Comparison of ENCODE assay signal across 9 cellular contexts in the genomic region with DNA sequence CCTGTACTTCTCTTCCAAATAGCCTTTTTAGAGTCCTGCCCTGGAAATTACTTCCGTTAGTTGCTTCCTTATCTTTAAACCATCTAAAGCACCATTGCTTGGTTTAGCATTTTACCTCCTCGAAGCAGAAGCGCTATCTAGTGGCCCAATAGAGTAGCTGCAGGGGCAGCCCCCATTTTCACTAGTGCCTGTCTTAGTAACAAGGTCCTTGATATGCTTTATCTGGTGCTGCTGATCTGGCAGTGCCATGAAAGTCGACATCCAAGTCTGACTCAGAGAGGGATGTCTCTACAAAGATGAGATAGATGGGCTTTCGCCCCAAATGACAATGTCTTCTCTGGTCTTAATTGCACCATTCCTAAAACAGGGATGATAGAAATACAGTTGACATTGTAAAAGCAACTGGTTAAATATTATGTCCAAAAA. TPM values are rescaled to one million over a fixed set of nuclear protein-coding genes. Genes with fewer than 3 reads are reported as not detected.
A peak's percentile ranks its signal among the peaks of the same experiment; 100 is the strongest.
DNase-seq lines count a peak whose midpoint lies in the region; ATAC-seq and TF ChIP-seq lines count a peak whose summit lies in the region.
"Had no signal": no experiment of that assay in that cellular context is flagged by ENCODE, and none has a peak within 500 bp of the region (broad histone marks: within the 10 kb centered on the region; RNA-seq: fewer than 3 reads in every experiment).

No MANE protein-coding gene starts in this region.

- H3K27me3 ChIP-seq in colonic mucosa: no peaks in the 10 kb centered on the region
- H3K27me3 ChIP-seq in lung (ENCODE audit: control insufficient read depth, insufficient read depth): no peaks in the 10 kb centered on the region

- H3K9ac ChIP-seq in colonic mucosa (ENCODE audit: low read depth in 2 of 2, low read length in 2 of 2): no peak overlapping the region

- no peaks in the 10 kb centered on the region for H3K9me3 ChIP-seq in colonic mucosa
- H3K9me3 ChIP-seq in lung (ENCODE audit: control insufficient read depth in 2 of 2, insufficient read depth in 1 of 2, low read length in 1 of 2): no peaks in the 10 kb centered on the region

- peak; percentile 92 for TF ChIP-seq CTCF in GM13977 (IDR thresholded peaks at IDR 0.05; ENCODE audit: extremely low read depth, insufficient read depth, missing control alignments)
- TF ChIP-seq CTCF in colonic mucosa (IDR thresholded peaks at IDR 0.05): peak; percentile 87
- TF ChIP-seq CTCF in lung (IDR thresholded peaks at IDR 0.05; ENCODE audit: control extremely low read depth, extremely low read depth): peak; percentile 78

- H3K36me3 ChIP-seq in colonic mucosa (no peaks in the 10 kb centered on the region), lung (ENCODE audit: control insufficient read depth in 2 of 2, insufficient read depth in 2 of 2, low read length in 2 of 2) (no peaks in the 10 kb centered on the region)

- DNase-seq in GM13977 (ENCODE audit: low spot score) (peak; percentile 76), NCI-H526 treated with DMSO at 0.1 percent for 48 hours (lab: John Stamatoyannopoulos, UW) (peak; percentile 83), colonic mucosa (peak; percentile 56), lung (ENCODE audit: low spot score) (peak; percentile 63)
- DNase-seq in activated CD4-positive, alpha-beta T cell treated with anti-CD3 and anti-CD28 coated beads for 48 hours: peak; percentile 87
- peak; percentile 6 for DNase-seq in stimulated activated CD8-positive, alpha-beta memory T cell treated with anti-CD3 and anti-CD28 coated beads, Interleukin-15, amount 100 ng/mL, for 24 hours (ENCODE audit: low read depth)

- in situ Hi-C loops in GM13977 (cut with MboI; ENCODE audit: low pct_unique_long_range_greater_than_20kb, low sequenced_read_pairs, unreplicated experiment): no loop called here

- H3K27ac ChIP-seq in colonic mucosa (no peak overlapping the region), lung (ENCODE audit: low read depth in 1 of 2, low read length in 1 of 2) (no peak overlapping the region)
- H3K27ac ChIP-seq: skin epidermis had no signal

- H3K4me3 ChIP-seq in colonic mucosa (no peak overlapping the region), lung (no peak overlapping the region)
- H3K4me3 ChIP-seq: skin epidermis had no signal

- peak; percentile 58 for ATAC-seq in HG03469 (IDR thresholded peaks at IDR 0.05; ENCODE audit: unreplicated experiment)
- ATAC-seq in lung (ENCODE audit: insufficient read depth, low FRiP score): peak; percentile 82
- ATAC-seq in GM19324 (IDR thresholded peaks at IDR 0.05; ENCODE audit: low FRiP score, unreplicated experiment): no peak

- intact Hi-C loops in colonic mucosa (cut with DNase I): no loop called here

- no peaks in the 10 kb centered on the region for H3K4me1 ChIP-seq in colonic mucosa
- no peaks in the 10 kb centered on the region for H3K4me1 ChIP-seq in lung (ENCODE audit: control insufficient read depth in 2 of 2, insufficient read depth in 2 of 2, low read length in 2 of 2)

- 1% methylated on average over 5 of the region's 5 CpGs for WGBS in lung, 2 donors

RNA-seq across cellular contexts. Expression of gene CIT, which starts 25.0 kb away (rescaled TPM):
- total RNA-seq in colonic mucosa (10 to 100 TPM; 12.6 to 42.4 TPM), lung (10 to 100 TPM; 22.1 to 29.3 TPM)
- 1 to 10 TPM; 5.0 to 7.7 TPM for polyA plus RNA-seq in lung

Comparison
In these comparisons a context has a peak if more than half of its experiments do, and no peak if none do; other contexts are left out.
1. DNase-seq: peak in every context shown above with its lines; median percentile 87 in activated CD4-positive, alpha-beta T cell treated with anti-CD3 and anti-CD28 coated beads for 48 hours; 83 in NCI-H526 treated with DMSO at 0.1 percent for 48 hours; 76 in GM13977; 63 in lung; 56 in colonic mucosa; 6 in stimulated activated CD8-positive, alpha-beta memory T cell treated with anti-CD3 and anti-CD28 coated beads, Interleukin-15, amount 100 ng/mL, for 24 hours.